In the genomic region with DNA sequence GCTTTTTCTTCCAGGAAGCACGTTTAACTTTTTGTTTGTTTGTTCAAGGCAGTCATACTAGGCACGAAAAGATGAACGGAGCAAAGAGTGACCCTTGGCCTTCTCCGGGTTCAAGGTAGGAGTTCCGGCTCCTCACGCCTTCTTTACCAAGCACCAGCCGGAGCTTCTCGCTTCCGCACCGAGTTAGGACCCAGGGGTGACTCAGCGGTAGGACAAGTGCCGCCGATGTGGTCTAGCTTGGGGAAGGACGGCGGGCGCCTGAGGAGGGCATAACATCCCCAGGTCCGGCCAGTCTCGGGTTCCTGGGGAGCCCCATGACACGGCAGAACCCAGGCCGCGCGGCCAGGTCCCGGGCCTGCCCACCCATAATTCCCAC, we compare ENCODE assay signal across 8 cellular contexts. TPM values are rescaled to one million over a fixed set of nuclear protein-coding genes. Genes with fewer than 3 reads are reported as not detected.
DNase-seq lines count a peak whose midpoint lies in the region; ATAC-seq and TF ChIP-seq lines count a peak whose summit lies in the region.

No MANE protein-coding gene starts in this region.

- H3K27ac Mint-ChIP-seq in CD14-positive monocyte (peak overlapping the region; percentile 96 to 99 (median 98)), brain (peak overlapping the region; percentile 81 to 98 (median 95))

- no peaks in the 10 kb centered on the region for H3K27me3 Mint-ChIP-seq in CD14-positive monocyte (ENCODE audit: low read depth in 3 of 3)
- peaks cover 15% of the 10 kb centered on the region for H3K27me3 Mint-ChIP-seq in brain

- ATAC-seq in GM19438 (IDR thresholded peaks at IDR 0.05; ENCODE audit: low read depth, unreplicated experiment) (peak; percentile 32), HG03520 (IDR thresholded peaks at IDR 0.05; ENCODE audit: unreplicated experiment) (peak; percentile 25)

- no peaks in the 10 kb centered on the region for H3K36me3 ChIP-seq in kidney epithelial cell (ENCODE audit: control insufficient read depth, insufficient read depth, low read length)

- peak overlapping the region; percentile 86 for H3K4me3 ChIP-seq in kidney epithelial cell (ENCODE audit: low read depth, low read length)

- H3K9me3 Mint-ChIP-seq in CD14-positive monocyte (no peaks in the 10 kb centered on the region), brain (no peaks in the 10 kb centered on the region)

- H3K36me3 Mint-ChIP-seq in CD14-positive monocyte = peaks cover 12 to 21% of the 10 kb centered on the region in 2 donors
- peaks cover 8% of the 10 kb centered on the region for H3K36me3 Mint-ChIP-seq in brain

- peak; percentile 86 for DNase-seq in CD14-positive monocyte (ENCODE audit: low spot score)
- peak; percentile 56 to 59 for DNase-seq in SW 1271 (lab: John Stamatoyannopoulos, UW)
- DNase-seq in kidney epithelial cell (ENCODE audit: low read depth) = peak; percentile 16
- DNase-seq in stimulated activated CD4-positive, alpha-beta T cell treated with anti-CD3 and anti-CD28 coated beads, TNF-alpha, amount 100 ng/mL, for 24 hours (ENCODE audit: low read depth in 3 of 3) = peak; percentile 21 to 56 (median 28)
- no peak for DNase-seq in GDM1 (lab: John Stamatoyannopoulos, UW)

- no peaks in the 10 kb centered on the region for H3K27me3 ChIP-seq in kidney epithelial cell (ENCODE audit: control insufficient read depth, insufficient read depth, low read length)

- intact Hi-C loops in CD14-positive monocyte (cut with micrococcal nuclease) = loop anchor here (2.0 to 10.0 kb wide), 3 partner anchors 56 to 609 kb away; a partner anchor contains a TSS

- H3K4me3 Mint-ChIP-seq in CD14-positive monocyte (peak overlapping the region; percentile 91 to 96), brain (peak overlapping the region; percentile 84 to 99 (median 96))

- H3K4me1 Mint-ChIP-seq in CD14-positive monocyte = peaks cover 27% of the 10 kb centered on the region
- H3K4me1 Mint-ChIP-seq in brain = peaks cover 51% of the 10 kb centered on the region

- no peak for TF ChIP-seq CTCF in CD14-positive monocyte (IDR thresholded peaks at IDR 0.05)
- no peak for TF ChIP-seq CTCF in brain (conservative IDR thresholded peaks at IDR 0.05)
- no peak for TF ChIP-seq CTCF in kidney epithelial cell (IDR thresholded peaks at IDR 0.05; ENCODE audit: insufficient read depth, low read length, poor library complexity, severe bottlenecking)

RNA-seq across cellular contexts. Expression of a gene that starts 0.4 kb away (rescaled TPM):
- 100 to 1,000 TPM; 118 to 119 TPM for polyA plus RNA-seq in CD14-positive monocyte
- 48.5 TPM for polyA plus RNA-seq in brain (ENCODE audit: insufficient read depth, low read depth, low replicate concordance)
- total RNA-seq in kidney epithelial cell = 65.7 and 73.7 TPM in 2 replicates

RNA-seq across cellular contexts. Expression of a gene that starts 28.2 kb away (rescaled TPM):
- polyA plus RNA-seq in CD14-positive monocyte (10 to 100 TPM; 35.3 to 41.1 TPM), brain (ENCODE audit: insufficient read depth, low read depth, low replicate concordance) (107 TPM)
- 63.5 and 65.2 TPM in 2 replicates for total RNA-seq in kidney epithelial cell

RNA-seq across cellular contexts. Expression of a gene that starts 40.5 kb away (rescaled TPM):
- polyA plus RNA-seq in CD14-positive monocyte (under 1 TPM in 1 of 2 donors, not detected in 1; 0.12 TPM), brain (ENCODE audit: insufficient read depth, low read depth, low replicate concordance) (0.22 TPM)
- total RNA-seq in kidney epithelial cell = 0.14 and 1.2 TPM in 2 replicates

RNA-seq across cellular contexts. Expression of a gene that starts 57.8 kb away (rescaled TPM):
- polyA plus RNA-seq in CD14-positive monocyte (1 to 10 TPM; 1.1 to 1.7 TPM), brain (ENCODE audit: insufficient read depth, low read depth, low replicate concordance) (9.2 TPM)
- total RNA-seq in kidney epithelial cell = 6.7 and 8.3 TPM in 2 replicates
